31 cellular contexts compared by ENCODE assay signal in genomic region chr1:170221495-170221894, GRCh38.
"Had no signal": no experiment of that assay in that cellular context is flagged by ENCODE, and none has a peak within 500 bp of the region (broad histone marks: within the 10 kb centered on the region; RNA-seq: fewer than 3 reads in every experiment).

No MANE protein-coding gene starts in this region.

- H3K4me3 ChIP-seq: body of pancreas, breast epithelium, MG63, Peyer's patch had no signal

- H3K27me3 ChIP-seq: body of pancreas, breast epithelium, MG63, Peyer's patch had no signal

- DNase-seq: activated CD4-positive, alpha-beta T cell treated with anti-CD3 and anti-CD28 coated beads for 1 hour; activated CD4-positive, alpha-beta T cell treated with anti-CD3 and anti-CD28 coated beads for 48 hours; activated CD4-positive, alpha-beta T cell treated with anti-CD3 and anti-CD28 coated beads, Interleukin-2, amount 50 U/mL, for 4 hours; activated CD4-positive, CD25-positive, alpha-beta regulatory T cell; activated CD8-positive, alpha-beta T cell treated with anti-CD3 and anti-CD28 coated beads for 36 hours; activated effector memory CD4-positive, alpha-beta T cell treated with anti-CD3 and anti-CD28 coated beads, Interleukin-2, amount 50 U/mL, for 16 hours; activated naive CD4-positive, alpha-beta T cell; activated naive CD4-positive, alpha-beta T cell treated with anti-CD3 and anti-CD28 coated beads, Interleukin-2, amount 50 U/mL, for 16 hours; activated naive CD8-positive, alpha-beta T cell treated with anti-CD3 and anti-CD28 coated beads for 36 hours; activated T-cell treated with anti-CD3 and anti-CD28 coated beads, Interleukin-2, amount 50 U/mL, for 1 hour; activated T-cell treated with anti-CD3 and anti-CD28 coated beads, Interleukin-2, amount 50 U/mL, for 72 hours; amygdala; Karpas-422; KBM-7; MG63; NCI-H1092; NCI-H1436 treated with DMSO at 0.1 percent for 48 hours; NCI-H1694 treated with DMSO at 0.1 percent for 48 hours; NCI-H2029; NCI-H345; NCI-H524 treated with DMSO at 0.1 percent for 48 hours; PC-3; Peyer's patch; RPMI8226; SHP77 treated with DMSO at 0.1 percent for 48 hours; T-cell; T-helper 17 cell; WERI-Rb-1 had no signal

- H3K36me3 ChIP-seq: breast epithelium, MG63, Peyer's patch, WERI-Rb-1 had no signal

- H3K27ac ChIP-seq: body of pancreas, Peyer's patch, WERI-Rb-1 had no signal

- H3K4me1 ChIP-seq: body of pancreas, breast epithelium, Peyer's patch had no signal

- H3K9me3 ChIP-seq: body of pancreas, breast epithelium, MG63, Peyer's patch had no signal

- ATAC-seq: activated CD8-positive, alpha-beta T cell treated with anti-CD3 and anti-CD28 coated beads for 36 hours; activated T-cell treated with anti-CD3 and anti-CD28 coated beads, Interleukin-2, amount 50 U/mL, for 72 hours; activated T-helper 17 cell treated with anti-CD3 and anti-CD28 coated beads, Interleukin-2, amount 50 U/mL, for 72 hours; PC-3; T-cell; T-helper 17 cell had no signal
